29 cellular contexts compared by ENCODE assay signal in the genomic region with DNA sequence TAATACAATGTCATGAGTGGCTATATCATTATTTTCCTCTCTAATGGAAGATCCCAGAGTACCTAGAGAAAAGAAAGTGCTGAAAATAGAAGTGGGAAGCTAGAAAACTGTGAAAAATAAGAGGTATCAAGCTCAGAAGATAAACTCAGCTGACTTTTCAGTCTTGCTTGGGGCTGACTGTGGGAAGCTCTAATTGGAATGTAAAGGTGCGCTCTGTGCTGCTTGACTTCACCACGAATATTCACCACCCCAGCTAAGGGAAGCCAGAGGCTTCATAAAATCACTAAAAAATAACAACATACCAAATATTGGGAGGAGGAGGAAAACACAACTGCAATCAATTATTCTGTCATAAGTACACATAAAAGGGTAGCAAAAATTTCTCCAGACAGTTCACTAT. TPM values are rescaled to one million over a fixed set of nuclear protein-coding genes. Genes with fewer than 3 reads are reported as not detected.
"Had no signal": no experiment of that assay in that cellular context is flagged by ENCODE, and none has a peak within 500 bp of the region (broad histone marks: within the 10 kb centered on the region; RNA-seq: fewer than 3 reads in every experiment).

No MANE protein-coding gene starts in this region.

- ATAC-seq: effector memory CD8-positive, alpha-beta T cell; esophagus mucosa; gastrocnemius medialis; heart right ventricle; left cardiac atrium; left lung; left ventricle myocardium superior; lower lobe of right lung; mucosa of descending colon; naive thymus-derived CD8-positive, alpha-beta T cell had no signal

- H3K27me3 Mint-ChIP-seq: dendritic cell treated with granulocyte-macrophage colony-stimulating factor and Interleukin-4, amounts not matched to agents 40 ng/mL and 50 ng/mL, for 4 days; effector memory CD8-positive, alpha-beta T cell had no signal

- H3K9me3 ChIP-seq: colonic mucosa, esophagus squamous epithelium, gastrocnemius medialis, heart right ventricle, left lung, lower lobe of right lung, mucosa of descending colon had no signal

- H3K36me3 ChIP-seq: colonic mucosa, esophagus squamous epithelium, gastrocnemius medialis, heart right ventricle, left lung, lower lobe of right lung had no signal

- H3K27ac Mint-ChIP-seq: dendritic cell treated with granulocyte-macrophage colony-stimulating factor and Interleukin-4, amounts not matched to agents 40 ng/mL and 50 ng/mL, for 4 days; effector memory CD8-positive, alpha-beta T cell; endodermal cell; naive B cell; naive thymus-derived CD8-positive, alpha-beta T cell had no signal

- H3K9me3 Mint-ChIP-seq: dendritic cell treated with granulocyte-macrophage colony-stimulating factor and Interleukin-4, amounts not matched to agents 40 ng/mL and 50 ng/mL, for 4 days; endodermal cell had no signal

- DNase-seq: colonic mucosa; cortex of kidney; effector CD8-positive, alpha-beta T cell; effector memory CD8-positive, alpha-beta T cell; endodermal cell; erythroblast; esophagus squamous epithelium; foreskin fibroblast; foreskin melanocyte; gastrocnemius medialis; glutamatergic neuron; head of caudate nucleus; heart right ventricle; hippocampal formation; left cardiac atrium; left lung; left ventricle myocardium superior; lower lobe of right lung; mesenchymal stem cell; mucosa of descending colon; naive B cell; naive thymus-derived CD8-positive, alpha-beta T cell had no signal

- H3K4me1 Mint-ChIP-seq: naive B cell; naive thymus-derived CD8-positive, alpha-beta T cell had no signal

- H3K27ac ChIP-seq: colonic mucosa, epithelial cell of prostate, esophagus squamous epithelium, gastrocnemius medialis, heart right ventricle, left lung, lower lobe of right lung had no signal

- H3K4me3 ChIP-seq: colonic mucosa, esophagus squamous epithelium, gastrocnemius medialis, heart right ventricle, left lung, lower lobe of right lung, mucosa of descending colon had no signal

- H3K27me3 ChIP-seq: colonic mucosa, esophagus squamous epithelium, gastrocnemius medialis, left lung had no signal

- H3K36me3 Mint-ChIP-seq: naive B cell; naive thymus-derived CD8-positive, alpha-beta T cell had no signal

- H3K4me1 ChIP-seq: colonic mucosa, esophagus squamous epithelium, gastrocnemius medialis, heart right ventricle, left lung, lower lobe of right lung had no signal

- H3K4me3 Mint-ChIP-seq: dendritic cell treated with granulocyte-macrophage colony-stimulating factor and Interleukin-4, amounts not matched to agents 40 ng/mL and 50 ng/mL, for 4 days; effector memory CD8-positive, alpha-beta T cell; endodermal cell; naive B cell; naive thymus-derived CD8-positive, alpha-beta T cell had no signal

RNA-seq across cellular contexts. Expression of a gene that starts 25.1 kb away (rescaled TPM):
- total RNA-seq: colonic mucosa; esophagus mucosa; glomerular endothelial cell; left cardiac atrium; left ventricle myocardium superior; lung microvascular endothelial cell; myocyte; naive thymus-derived CD8-positive, alpha-beta T cell had no signal
- polyA plus RNA-seq: heart right ventricle, keratinocyte had no signal
